Comparison of ENCODE assay signal across 19 cellular contexts in the genomic region with DNA sequence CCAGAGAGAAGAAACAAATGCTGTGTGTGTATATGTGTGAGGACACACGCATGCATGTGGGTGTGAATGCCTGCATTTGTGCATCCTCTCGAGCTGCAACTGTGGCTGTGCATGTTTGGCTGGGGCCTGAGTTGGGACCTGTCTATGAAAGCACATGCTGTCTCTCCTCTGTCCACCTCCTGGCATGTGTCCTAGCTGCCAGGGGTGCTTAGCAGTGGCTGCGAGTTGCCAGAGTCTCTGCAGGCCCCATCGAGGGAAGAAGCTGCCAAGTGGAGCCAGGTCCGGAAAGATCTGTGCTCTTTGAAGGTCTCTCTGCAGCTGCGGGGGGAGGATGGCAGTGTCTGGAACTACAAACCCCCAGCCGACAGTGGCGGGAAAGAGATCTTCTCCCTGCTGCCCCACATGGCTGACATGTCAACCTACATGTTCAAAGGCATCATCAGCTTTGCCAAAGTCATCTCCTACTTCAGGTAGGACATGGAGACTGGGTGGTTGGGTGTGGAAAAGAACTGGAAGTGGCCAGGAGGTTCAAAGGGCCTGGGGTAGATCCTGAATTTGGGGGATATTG. TPM values are rescaled to one million over a fixed set of nuclear protein-coding genes. Genes with fewer than 3 reads are reported as not detected.
DNase-seq lines count a peak whose midpoint lies in the region; ATAC-seq and TF ChIP-seq lines count a peak whose summit lies in the region.
"Had no signal": no experiment of that assay in that cellular context is flagged by ENCODE, and none has a peak within 500 bp of the region (broad histone marks: within the 10 kb centered on the region; RNA-seq: fewer than 3 reads in every experiment).

No MANE protein-coding gene starts in this region.

- H2AFZ ChIP-seq in neuronal stem cell (ENCODE audit: low read length), result no peak overlapping the region

- WGBS in heart right ventricle, 2 donors, result 37 to 65% methylated on average over 8 of the region's 8 CpGs
- WGBS in neuronal stem cell (ENCODE audit: extremely low coverage in 2 of 2, insufficient read length in 2 of 2, insufficient replicate concordance in 1 of 2), 2 donors, result no CpG with 5 or more reads among the region's 8 CpGs

- no peak overlapping the region for H4K8ac ChIP-seq in neuronal stem cell (ENCODE audit: low read depth, low read length)

- H3K23ac ChIP-seq in neuronal stem cell (ENCODE audit: low read depth, low read length, poor library complexity), result no peak overlapping the region

- H3K14ac ChIP-seq in neuronal stem cell (ENCODE audit: low read length), result no peak overlapping the region

- H3K36me3 ChIP-seq in HEK293 (ENCODE audit: control insufficient read depth in 2 of 2, insufficient read depth in 1 of 2, low read length in 2 of 2) (no peaks in the 10 kb centered on the region), WERI-Rb-1 (no peaks in the 10 kb centered on the region), heart right ventricle (no peaks in the 10 kb centered on the region), neuronal stem cell (replicated peaks in 1 of 2; ENCODE audit: control insufficient read depth in 2 of 2, insufficient read depth in 2 of 2, low read length in 2 of 2) (no peaks in the 10 kb centered on the region)

- H3K4me3 ChIP-seq in HEK293 (ENCODE audit: low read depth, low read length) (no peak overlapping the region), WERI-Rb-1 (ENCODE audit: low read depth, low read length) (no peak overlapping the region), heart right ventricle (no peak overlapping the region), neuronal stem cell (ENCODE audit: low read length in 2 of 2) (no peak overlapping the region)
- H3K4me3 ChIP-seq: A549 had no signal

- H3K27ac ChIP-seq in HEK293 (ENCODE audit: extremely low read depth, low read depth, low read length) (no peak overlapping the region), WERI-Rb-1 (no peak overlapping the region), heart right ventricle (no peak overlapping the region), neuronal stem cell (replicated peaks; ENCODE audit: low read length) (no peak overlapping the region)
- H3K27ac ChIP-seq: A549 had no signal

- TF ChIP-seq CTCF in HEK293 (tag by site-specific recombination; IDR thresholded peaks at IDR 0.05) (no peak), WERI-Rb-1 (IDR thresholded peaks at IDR 0.05; ENCODE audit: low read depth, low read length) (0 out of 2 replicates have a peak, but pooled peaks have one; percentile 1), heart right ventricle (IDR thresholded peaks at IDR 0.05) (peak in 1 of 9 donors; percentile 5)

- H2AK5ac ChIP-seq in neuronal stem cell (ENCODE audit: low read depth, low read length), result no peak overlapping the region

- no peak for DNase-seq in WERI-Rb-1
- DNase-seq in heart right ventricle, result peak; percentile 57 to 63
- no peak for DNase-seq in neuronal stem cell (ENCODE audit: low spot score)
- no peak for DNase-seq in activated CD4-positive, CD25-positive, alpha-beta regulatory T cell treated with anti-CD3 and anti-CD28 coated beads, Interleukin-2, amount 50 U/mL, for 72 hours
- DNase-seq: CD8-positive, alpha-beta T cell; COR-L47; DMS153; DMS79 treated with DMSO at 0.1 percent for 48 hours; EL; HCEC 1CT; IMR-90 had no signal

- no peaks in the 10 kb centered on the region for H3K79me1 ChIP-seq in neuronal stem cell (ENCODE audit: low read depth, low read length)

- intact Hi-C loops in heart right ventricle (cut with DNase I), result no loop called here

- POLR2A ChIA-PET in HEK293 (lab: Yijun Ruan, JAX), result no interaction called here

- no peaks in the 10 kb centered on the region for H3K27me3 ChIP-seq in WERI-Rb-1 (ENCODE audit: insufficient read depth, low read depth, severe bottlenecking)
- peaks cover 0 to 11% (median 0%) of the 10 kb centered on the region in 7 donors for H3K27me3 ChIP-seq in heart right ventricle
- H3K27me3 ChIP-seq in neuronal stem cell (ENCODE audit: control insufficient read depth in 3 of 3, insufficient read depth in 3 of 3, low read depth in 1 of 3, low read length in 3 of 3), result peaks cover 0 to 33% (median 0%) of the 10 kb centered on the region in 3 experiments

- H3K4me1 ChIP-seq in HEK293 (ENCODE audit: control insufficient read depth, insufficient read depth, low read length) (no peaks in the 10 kb centered on the region), heart right ventricle (peaks cover 0 to 32% (median 10%) of the 10 kb centered on the region in 9 donors), neuronal stem cell (ENCODE audit: control insufficient read depth in 2 of 2, insufficient read depth in 1 of 2, low read depth in 1 of 2, low read length in 2 of 2) (peaks cover 0 to 2% of the 10 kb centered on the region in 2 donors)
- H3K4me1 ChIP-seq: A549 had no signal

- CTCF ChIA-PET in HEK293 (lab: Yijun Ruan, JAX), result interaction anchor here (0.6 to 1.0 kb wide), 2 partner anchors 19 to 275 kb away, joined by 5 to 7 read pairs; no protein-coding TSS in a partner anchor

- no peak overlapping the region for H3K4ac ChIP-seq in neuronal stem cell (ENCODE audit: low read length)

- no peak overlapping the region for H2BK12ac ChIP-seq in neuronal stem cell (ENCODE audit: low read length)

- no peak overlapping the region for H2BK120ac ChIP-seq in neuronal stem cell (ENCODE audit: low read depth, low read length)

- peak overlapping the region; percentile 25 for H3K18ac ChIP-seq in neuronal stem cell (ENCODE audit: low read length)

- H2BK5ac ChIP-seq in neuronal stem cell (ENCODE audit: low read length), result no peak overlapping the region

- H3K4me2 ChIP-seq in neuronal stem cell (ENCODE audit: insufficient read depth, low read length, poor library complexity, severe bottlenecking), result no peak overlapping the region
- H3K4me2 ChIP-seq: A549 had no signal

- no peak overlapping the region for H4K91ac ChIP-seq in neuronal stem cell (ENCODE audit: low read depth, low read length, poor library complexity)

- no peak overlapping the region for H3K9ac ChIP-seq in neuronal stem cell (ENCODE audit: low read depth, low read length, poor library complexity)

- peak overlapping the region; percentile 31 for H2BK15ac ChIP-seq in neuronal stem cell (ENCODE audit: low read length)

- no peaks in the 10 kb centered on the region for H3K9me3 ChIP-seq in HEK293 (ENCODE audit: control insufficient read depth, insufficient read depth, low read depth, low read length)
- H3K9me3 ChIP-seq in WERI-Rb-1 (ENCODE audit: severe bottlenecking), result no peaks in the 10 kb centered on the region
- H3K9me3 ChIP-seq in heart right ventricle, result no peaks in the 10 kb centered on the region
- H3K9me3 ChIP-seq in neuronal stem cell (replicated peaks in 1 of 2; ENCODE audit: control insufficient read depth in 2 of 2, insufficient read depth in 1 of 2, low read depth in 1 of 2, low read length in 2 of 2), result no peaks in the 10 kb centered on the region
- H3K9me3 ChIP-seq: A549 had no signal

- ATAC-seq in heart right ventricle, result peak; percentile 20 to 83 (median 68)
- no peak for ATAC-seq in GM21825 (IDR thresholded peaks at IDR 0.05; ENCODE audit: unreplicated experiment)
- no peak for ATAC-seq in GM21423 (IDR thresholded peaks at IDR 0.05; ENCODE audit: unreplicated experiment)
- ATAC-seq: A549; CD8-positive, alpha-beta T cell had no signal

TF ChIP-seq in HEK293, 187 proteins besides CTCF, POLR2A, EP300 and RAD21:
- TF ChIP-seq IKZF3 (tag by site-specific recombination; IDR thresholded peaks at IDR 0.05) (no peak), ZNF623 (tag by site-specific recombination; IDR thresholded peaks at IDR 0.05) (peak; percentile 24; the same call in 1 of the 2 replicates), ZNF366 (tag by site-specific recombination; conservative IDR thresholded peaks at IDR 0.05) (no peak)
- TF ChIP-seq, protein P1, sequence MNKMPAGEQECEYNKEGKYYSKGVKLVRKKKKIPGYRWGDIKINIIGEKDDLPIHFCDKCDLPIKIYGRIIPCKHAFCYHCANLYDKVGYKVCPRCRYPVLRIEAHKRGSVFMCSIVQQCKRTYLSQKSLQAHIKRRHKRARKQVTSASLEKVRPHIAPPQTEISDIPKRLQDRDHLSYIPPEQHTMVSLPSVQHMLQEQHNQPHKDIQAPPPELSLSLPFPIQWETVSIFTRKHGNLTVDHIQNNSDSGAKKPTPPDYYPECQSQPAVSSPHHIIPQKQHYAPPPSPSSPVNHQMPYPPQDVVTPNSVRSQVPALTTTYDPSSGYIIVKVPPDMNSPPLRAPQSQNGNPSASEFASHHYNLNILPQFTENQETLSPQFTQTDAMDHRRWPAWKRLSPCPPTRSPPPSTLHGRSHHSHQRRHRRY (tag by site-specific recombination; IDR thresholded peaks at IDR 0.05), result no peak

RNA-seq across cellular contexts. Expression of a gene that starts 30.7 kb away (rescaled TPM):
- under 1 TPM in 7 of 10 donors, not detected in 3; 0.11 to 0.31 (median 0.21) TPM for total RNA-seq in heart right ventricle
- under 1 TPM; 0.03 to 0.15 TPM for polyA plus RNA-seq in heart right ventricle
- 0.17 TPM for polyA plus RNA-seq in neuronal stem cell (2013, experiment 1 of 2)
- 0.22 TPM for polyA plus RNA-seq in neuronal stem cell (2013, experiment 2 of 2)
- total RNA-seq: H4, IMR-90 had no signal
- polyA plus RNA-seq: A549, AG04450, BJ, CD14-positive monocyte, IMR-90 had no signal

Comparison
In these comparisons a context has a peak if more than half of its experiments do, and no peak if none do; other contexts are left out.
1. DNase-seq: peak in heart right ventricle (2 of 2); none in WERI-Rb-1 (single experiment), neuronal stem cell (single experiment) and activated CD4-positive, CD25-positive, alpha-beta regulatory T cell treated with anti-CD3 and anti-CD28 coated beads, Interleukin-2, amount 50 U/mL, for 72 hours (single experiment).
2. ATAC-seq: peak in heart right ventricle (8 of 8); none in GM21825 (single experiment) and GM21423 (single experiment).